In genomic region chr9:128072144-128073021, GRCh38 we compare ENCODE assay signal across 8 cellular contexts. TPM values are rescaled to one million over a fixed set of nuclear protein-coding genes. Genes with fewer than 3 reads are reported as not detected.
DNase-seq lines count a peak whose midpoint lies in the region; ATAC-seq and TF ChIP-seq lines count a peak whose summit lies in the region.

No MANE protein-coding gene starts in this region.

- DNase-seq in BJ (ENCODE audit: low read depth): peak; percentile 71
- DNase-seq in SK-MEL-5 (ENCODE audit: low read depth, low spot score): peak; percentile 85
- peak in 36 of 56 donors; percentile 14 to 83 (median 44) for DNase-seq in amygdala (lab: John Stamatoyannopoulos, UW)
- peak; percentile 66 for DNase-seq in left ventricle myocardium superior
- DNase-seq in sciatic nerve (ENCODE audit: low spot score): peak; percentile 94
- DNase-seq in NCI-H1092 (lab: John Stamatoyannopoulos, UW): no peak

- in situ Hi-C loops in SK-MEL-5 (cut with HindIII; ENCODE audit: low pct_unique_long_range_greater_than_20kb, low sequenced_read_pairs): no loop called here

- H3K4me3 ChIP-seq in BJ (ENCODE audit: low read depth, low read length): no peak overlapping the region

- H3K27ac Mint-ChIP-seq in IgD-negative memory B cell: peak overlapping the region; percentile 91 to 96 (median 92)

- intact Hi-C loops in left ventricle myocardium superior (cut with micrococcal nuclease) (no loop called here), sciatic nerve (cut with DNase I) (loop anchor here (5.0 kb wide), 1 partner anchor 1610 kb away; no protein-coding TSS in a partner anchor)

- no peaks in the 10 kb centered on the region for H3K27me3 Mint-ChIP-seq in IgD-negative memory B cell

- H3K36me3 Mint-ChIP-seq in IgD-negative memory B cell: no peaks in the 10 kb centered on the region

- H3K4me1 Mint-ChIP-seq in IgD-negative memory B cell: peaks cover 26 to 44% (median 33%) of the 10 kb centered on the region in 3 donors

- CTCF ChIA-PET in BJ (lab: Yijun Ruan, JAX): interaction anchor here (1.0 to 1.3 kb wide), 5 partner anchors 19 to 142 kb away, joined by 3 to 7 read pairs (median 4); partner anchors contain the start of gene PIP5KL1

- no peaks in the 10 kb centered on the region for H3K9me3 Mint-ChIP-seq in IgD-negative memory B cell

- H3K36me3 ChIP-seq in BJ (ENCODE audit: control insufficient read depth, insufficient read depth, low read length): no peaks in the 10 kb centered on the region

- TF ChIP-seq CTCF in BJ (IDR thresholded peaks at IDR 0.05; ENCODE audit: insufficient read depth, low read depth, low read length): no peak

- ATAC-seq in left ventricle myocardium superior (no peak), sciatic nerve (peak; percentile 44), GM19324 (IDR thresholded peaks at IDR 0.05; ENCODE audit: low FRiP score, unreplicated experiment) (no peak)

- H3K27me3 ChIP-seq in BJ (ENCODE audit: control insufficient read depth, insufficient read depth, low read length): no peaks in the 10 kb centered on the region

- H3K4me3 Mint-ChIP-seq in IgD-negative memory B cell: peak overlapping the region; percentile 73 to 93 (median 86)

- POLR2A ChIA-PET in BJ (lab: Charles Lee): interaction anchor here (0.6 kb wide), 1 partner anchor 381 kb away, joined by 3 read pairs; no protein-coding TSS in a partner anchor

RNA-seq across cellular contexts. Expression of gene SLC25A25, which starts 4.4 kb away (rescaled TPM):
- polyA plus RNA-seq in BJ (2011; rRNA removed): 10.2 and 12.9 TPM in 2 replicates
- polyA minus RNA-seq in BJ (2011; rRNA and poly(A)+ RNA removed): 12.9 and 21.2 TPM in 2 replicates
- 7.4 TPM for polyA plus RNA-seq in IgD-negative memory B cell
- total RNA-seq in SK-MEL-5 (2014; rRNA removed; shearing (Covaris generic)): 26.5 and 30.8 TPM in 2 replicates
- 21.5 and 27.2 TPM in 2 replicates for polyA plus RNA-seq in SK-MEL-5 (2015; cell fraction: cytosol; rRNA removed)
- 21.4 and 29.9 TPM in 2 replicates for polyA plus RNA-seq in SK-MEL-5 (2015; cell fraction: nucleus; rRNA removed)
- total RNA-seq in left ventricle myocardium superior: 4.8 TPM
- total RNA-seq in sciatic nerve: 21.0 TPM

RNA-seq across cellular contexts. Expression of gene NAIF1, which starts 5.3 kb away (rescaled TPM):
- 8.2 and 10.6 TPM in 2 replicates for polyA plus RNA-seq in BJ (2011; rRNA removed)
- polyA minus RNA-seq in BJ (2011; rRNA and poly(A)+ RNA removed): 5.4 and 8.1 TPM in 2 replicates
- 12.7 TPM for polyA plus RNA-seq in IgD-negative memory B cell
- 11.9 and 15.1 TPM in 2 replicates for total RNA-seq in SK-MEL-5 (2014; rRNA removed; shearing (Covaris generic))
- 13.6 and 15.4 TPM in 2 replicates for polyA plus RNA-seq in SK-MEL-5 (2015; cell fraction: cytosol; rRNA removed)
- 3.7 and 8.8 TPM in 2 replicates for polyA plus RNA-seq in SK-MEL-5 (2015; cell fraction: nucleus; rRNA removed)
- 4.7 TPM for total RNA-seq in left ventricle myocardium superior
- total RNA-seq in sciatic nerve: 7.8 TPM

RNA-seq across cellular contexts. Expression of gene PTGES2, which starts 55.1 kb away (rescaled TPM):
- polyA plus RNA-seq in BJ (2011; rRNA removed) (59.7 and 91.9 TPM in 2 replicates), IgD-negative memory B cell (57.4 TPM)
- 35.4 and 59.8 TPM in 2 replicates for polyA minus RNA-seq in BJ (2011; rRNA and poly(A)+ RNA removed)
- 122 and 123 TPM in 2 replicates for total RNA-seq in SK-MEL-5 (2014; rRNA removed; shearing (Covaris generic))
- 95.3 and 112 TPM in 2 replicates for polyA plus RNA-seq in SK-MEL-5 (2015; cell fraction: cytosol; rRNA removed)
- polyA plus RNA-seq in SK-MEL-5 (2015; cell fraction: nucleus; rRNA removed): 336 and 343 TPM in 2 replicates
- total RNA-seq in left ventricle myocardium superior (157 TPM), sciatic nerve (33.8 TPM)
